Comparison of ENCODE assay signal across 8 cellular contexts in the genomic region with DNA sequence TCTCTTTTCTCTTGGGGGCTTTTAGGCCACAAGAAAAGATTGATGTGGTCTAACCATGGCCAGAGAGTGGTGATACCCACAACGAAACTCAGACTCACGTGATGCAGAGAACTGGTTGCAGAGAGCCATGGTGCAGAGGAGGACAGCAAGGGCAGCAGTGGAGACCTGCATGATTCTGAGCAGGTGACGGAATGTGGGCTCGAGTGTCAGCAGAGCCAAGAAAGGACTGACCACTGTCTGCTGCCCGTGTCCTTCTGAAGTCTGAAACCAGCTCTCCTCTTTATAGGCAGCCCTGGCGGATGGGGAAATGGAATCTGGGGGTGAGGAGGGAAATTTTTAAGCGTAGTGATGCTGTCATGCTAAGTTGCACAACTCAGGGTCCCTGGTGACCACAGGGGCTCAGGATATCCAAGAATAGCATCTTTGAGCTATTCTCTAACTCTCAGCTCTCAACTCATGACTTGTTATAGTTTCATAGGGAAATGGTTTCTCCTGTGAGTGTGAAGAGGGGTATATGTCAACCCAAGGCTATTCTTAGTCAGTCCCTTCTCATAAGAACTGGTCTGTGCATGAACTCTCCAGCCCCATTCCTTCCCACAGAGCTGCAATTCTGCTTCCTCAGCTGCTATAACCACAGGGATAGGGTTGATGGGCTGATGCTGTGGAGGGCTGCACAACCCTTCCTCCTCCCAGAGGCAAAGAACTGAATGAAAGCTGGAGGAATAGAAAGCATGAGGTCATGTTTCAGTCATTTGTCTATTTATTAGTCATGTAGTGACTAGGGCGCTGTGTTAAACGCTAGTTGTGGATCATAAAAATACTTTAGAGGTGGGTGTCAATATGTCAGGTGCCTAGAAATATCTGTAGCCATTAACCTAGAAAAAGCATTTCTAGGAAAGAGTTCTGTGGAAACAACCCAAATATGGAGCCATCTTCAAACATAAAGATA. TPM values are rescaled to one million over a fixed set of nuclear protein-coding genes. Genes with fewer than 3 reads are reported as not detected.
DNase-seq lines count a peak whose midpoint lies in the region; ATAC-seq and TF ChIP-seq lines count a peak whose summit lies in the region.

A gene (minus strand): TSS at position 256 of the 949 bp plus-strand sequence. CDS start 85 bp downstream, at position 171.

- peak; percentile 49 for ATAC-seq in HG03457 (IDR thresholded peaks at IDR 0.05; ENCODE audit: unreplicated experiment)

- DNase-seq in GM20000 (ENCODE audit: low spot score) (peak; percentile 54), WERI-Rb-1 (no peak), NCI-H2107 treated with DMSO at 0.1 percent for 48 hours (lab: John Stamatoyannopoulos, UW; ENCODE audit: unreplicated experiment) (no peak), NCI-H1092 (lab: John Stamatoyannopoulos, UW) (no peak)
- DNase-seq in activated T-helper 1 cell treated with anti-CD3 and anti-CD28 coated beads, Interleukin-12 subunit alpha, Interleukin-12 subunit beta, Interleukin-2, Interleukin-4 antibody, amounts not matched to agents 30 ng/mL and 10 ng/mL and 1 ng/mL, durations not matched to agents 14 hours and 24 hours and 36 hours (ENCODE audit: low spot score): no peak
- peak; percentile 63 for DNase-seq in stimulated activated CD4-positive, alpha-beta T cell treated with anti-CD3 and anti-CD28 coated beads, Interleukin-15, amount 100 ng/mL, for 24 hours

- no peak within 1 kb of the TSS for H3K27ac ChIP-seq in WERI-Rb-1

- H3K4me3 ChIP-seq in WERI-Rb-1 (ENCODE audit: low read depth, low read length): no peak within 1 kb of the TSS

- H3K27me3 Mint-ChIP-seq in activated T-helper 1 cell treated with anti-CD3 and anti-CD28 coated beads, Interleukin-12 subunit alpha, Interleukin-12 subunit beta, Interleukin-2, Interleukin-4 antibody, amounts not matched to agents 30 ng/mL and 10 ng/mL and 1 ng/mL, durations not matched to agents 14 hours and 24 hours and 36 hours (ENCODE audit: insufficient read depth): peaks cover 10% of the 10 kb centered on the region

- peak; percentile 93 for TF ChIP-seq POLR2A in GM10847 (IDR thresholded peaks at IDR 0.05; ENCODE audit: extremely low read depth, insufficient read length)

- peak within 1 kb of the TSS; percentile 91 for H3K27ac Mint-ChIP-seq in activated T-helper 1 cell treated with anti-CD3 and anti-CD28 coated beads, Interleukin-12 subunit alpha, Interleukin-12 subunit beta, Interleukin-2, Interleukin-4 antibody, amounts not matched to agents 30 ng/mL and 10 ng/mL and 1 ng/mL, durations not matched to agents 14 hours and 24 hours and 36 hours

- no peaks in the 10 kb centered on the region for H3K9me3 Mint-ChIP-seq in activated T-helper 1 cell treated with anti-CD3 and anti-CD28 coated beads, Interleukin-12 subunit alpha, Interleukin-12 subunit beta, Interleukin-2, Interleukin-4 antibody, amounts not matched to agents 30 ng/mL and 10 ng/mL and 1 ng/mL, durations not matched to agents 14 hours and 24 hours and 36 hours

- no peaks in the 10 kb centered on the region for H3K36me3 ChIP-seq in WERI-Rb-1

- intact Hi-C loops in activated T-helper 1 cell treated with anti-CD3 and anti-CD28 coated beads, Interleukin-12 subunit alpha, Interleukin-12 subunit beta, Interleukin-2, Interleukin-4 antibody, amounts not matched to agents 30 ng/mL and 10 ng/mL and 1 ng/mL, durations not matched to agents 14 hours and 24 hours and 36 hours (cut with micrococcal nuclease): loop anchor here (1.0 to 10.0 kb wide), 7 partner anchors 8 to 208 kb away; a partner anchor contains a TSS

- no peaks in the 10 kb centered on the region for H3K9me3 ChIP-seq in WERI-Rb-1 (ENCODE audit: severe bottlenecking)

- peaks cover 61% of the 10 kb centered on the region for H3K4me1 Mint-ChIP-seq in activated T-helper 1 cell treated with anti-CD3 and anti-CD28 coated beads, Interleukin-12 subunit alpha, Interleukin-12 subunit beta, Interleukin-2, Interleukin-4 antibody, amounts not matched to agents 30 ng/mL and 10 ng/mL and 1 ng/mL, durations not matched to agents 14 hours and 24 hours and 36 hours (ENCODE audit: low read depth)

- no peaks in the 10 kb centered on the region for H3K27me3 ChIP-seq in WERI-Rb-1 (ENCODE audit: insufficient read depth, low read depth, severe bottlenecking)

- peaks cover 4% of the 10 kb centered on the region for H3K36me3 Mint-ChIP-seq in activated T-helper 1 cell treated with anti-CD3 and anti-CD28 coated beads, Interleukin-12 subunit alpha, Interleukin-12 subunit beta, Interleukin-2, Interleukin-4 antibody, amounts not matched to agents 30 ng/mL and 10 ng/mL and 1 ng/mL, durations not matched to agents 14 hours and 24 hours and 36 hours (ENCODE audit: low read depth)

- H3K4me3 Mint-ChIP-seq in activated T-helper 1 cell treated with anti-CD3 and anti-CD28 coated beads, Interleukin-12 subunit alpha, Interleukin-12 subunit beta, Interleukin-2, Interleukin-4 antibody, amounts not matched to agents 30 ng/mL and 10 ng/mL and 1 ng/mL, durations not matched to agents 14 hours and 24 hours and 36 hours: peak within 1 kb of the TSS; percentile 68

- TF ChIP-seq CTCF in GM20000 (IDR thresholded peaks at IDR 0.05; ENCODE audit: extremely low read depth, missing control alignments) (no peak), WERI-Rb-1 (IDR thresholded peaks at IDR 0.05; ENCODE audit: low read depth, low read length) (no peak)

RNA-seq across cellular contexts. Expression of the gene that starts here (rescaled TPM):
- total RNA-seq in activated T-helper 1 cell treated with anti-CD3 and anti-CD28 coated beads, Interleukin-12 subunit alpha, Interleukin-12 subunit beta, Interleukin-2, Interleukin-4 antibody, amounts not matched to agents 30 ng/mL and 10 ng/mL and 1 ng/mL, durations not matched to agents 14 hours and 24 hours and 36 hours: 1,244 and 1,261 TPM in 2 replicates

Comparison
In these comparisons a context has a peak if more than half of its experiments do, and no peak if none do; other contexts are left out.
1. DNase-seq: peak in GM20000 (single experiment) and stimulated activated CD4-positive, alpha-beta T cell treated with anti-CD3 and anti-CD28 coated beads, Interleukin-15, amount 100 ng/mL, for 24 hours (single experiment); none in activated T-helper 1 cell treated with anti-CD3 and anti-CD28 coated beads, Interleukin-12 subunit alpha, Interleukin-12 subunit beta, Interleukin-2, Interleukin-4 antibody, amounts not matched to agents 30 ng/mL and 10 ng/mL and 1 ng/mL, durations not matched to agents 14 hours and 24 hours and 36 hours (single experiment), WERI-Rb-1 (single experiment), NCI-H2107 treated with DMSO at 0.1 percent for 48 hours (single experiment) and NCI-H1092 (single experiment).